ENCODE assay signal across 8 cellular contexts in the genomic region with DNA sequence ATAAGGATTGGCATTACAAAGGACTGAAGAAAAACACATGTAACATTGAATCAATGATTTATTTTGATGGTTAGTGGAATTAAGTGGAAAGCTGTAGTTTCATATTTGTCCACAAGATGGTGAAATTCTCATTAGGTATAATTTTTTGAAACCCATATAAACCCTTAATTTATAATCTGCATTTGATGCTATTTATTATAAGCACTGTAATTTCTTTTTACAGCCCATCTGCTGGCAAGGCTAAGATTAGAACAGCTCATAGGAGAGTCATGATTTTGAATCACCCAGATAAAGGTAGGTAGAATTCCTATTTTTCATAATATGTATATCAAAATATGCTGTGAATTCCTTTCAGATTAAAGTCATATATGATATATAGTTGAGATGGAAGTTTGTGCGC.
A peak's percentile ranks its signal among the peaks of the same experiment; 100 is the strongest.
DNase-seq lines count a peak whose midpoint lies in the region; ATAC-seq, FAIRE-seq and TF ChIP-seq lines count a peak whose summit lies in the region.

No MANE protein-coding gene starts in this region.

- H3K27ac Mint-ChIP-seq in T-cell: no peak overlapping the region

- H3K4me3 ChIP-seq in lower lobe of right lung: no peak overlapping the region

- FAIRE-seq in D721Med (lab: Jason Lieb, UNC): no peak

- H3K4me3 Mint-ChIP-seq in T-cell: no peak overlapping the region

- H3K36me3 Mint-ChIP-seq in T-cell: peaks cover 26% of the 10 kb centered on the region

- no peaks in the 10 kb centered on the region for H3K27me3 Mint-ChIP-seq in T-cell

- intact Hi-C loops in lower lobe of right lung (cut with DNase I): no loop called here

- H3K4me1 ChIP-seq in lower lobe of right lung: no peaks in the 10 kb centered on the region

- CTCF ChIA-PET in T-cell (lab: Charles Lee): interaction anchor here (0.7 to 1.6 kb wide), 7 partner anchors 10 to 1791 kb away, joined by 3 to 7 read pairs (median 4); a partner anchor contains a TSS

- H3K4me1 Mint-ChIP-seq in T-cell: peaks cover 13 to 15% (median 14%) of the 10 kb centered on the region in 3 donors

- no peaks in the 10 kb centered on the region for H3K9me3 ChIP-seq in lower lobe of right lung

- H3K27ac ChIP-seq in lower lobe of right lung: no peak overlapping the region

- H3K27me3 ChIP-seq in lower lobe of right lung (ENCODE audit: low read depth): no peaks in the 10 kb centered on the region

- no peak for ATAC-seq in lower lobe of right lung
- ATAC-seq in HG02973 (IDR thresholded peaks at IDR 0.05; ENCODE audit: unreplicated experiment): no peak
- ATAC-seq in T-cell (replicated peaks in 1 of 4): no peak
- no peak for ATAC-seq in HG02678 (IDR thresholded peaks at IDR 0.05; ENCODE audit: unreplicated experiment)

- DNase-seq in D721Med (ENCODE audit: insufficient read length, low spot score): no peak
- peak; percentile 58 for DNase-seq in astrocyte of the hippocampus (ENCODE audit: low read depth, low spot score)
- no peak for DNase-seq in lower lobe of right lung
- no peak for DNase-seq in T-cell
- no peak for DNase-seq in stimulated activated CD4-positive, alpha-beta T cell treated with anti-CD3 and anti-CD28 coated beads, Interleukin-4, amount 100 ng/mL, for 24 hours

- POLR2A ChIA-PET in T-cell (lab: Charles Lee): interaction anchor here in 1 of 2 donors (0.6 kb wide), 1 partner anchor 1452 kb away, joined by 3 read pairs; no protein-coding TSS in a partner anchor

- no peaks in the 10 kb centered on the region for H3K36me3 ChIP-seq in lower lobe of right lung

- H3K9me3 Mint-ChIP-seq in T-cell: peaks cover 0 to 4% (median 0%) of the 10 kb centered on the region in 3 donors

- TF ChIP-seq CTCF in D721Med (IDR thresholded peaks at IDR 0.05; ENCODE audit: insufficient read depth, missing control alignments) (peak; percentile 46), LNCAP (IDR thresholded peaks at IDR 0.05) (peak; percentile 62), lower lobe of right lung (IDR thresholded peaks at IDR 0.05) (peak; percentile 64)
